27 cellular contexts compared by ENCODE assay signal in genomic region chr15:40254452-40254851, GRCh38. TPM values are rescaled to one million over a fixed set of nuclear protein-coding genes. Genes with fewer than 3 reads are reported as not detected.
"Had no signal": no experiment of that assay in that cellular context is flagged by ENCODE, and none has a peak within 500 bp of the region (broad histone marks: within the 10 kb centered on the region; RNA-seq: fewer than 3 reads in every experiment).

No MANE protein-coding gene starts in this region.

- H3K9me3 Mint-ChIP-seq: activated CD4-positive, alpha-beta memory T cell treated with anti-CD3 and anti-CD28 coated beads, Interleukin-2, amount 10 ng/mL, durations not matched to agents 7 days and 5 days; activated naive CD4-positive, alpha-beta T cell treated with anti-CD3 and anti-CD28 coated beads for 36 hours; activated T-cell treated with anti-CD3 and anti-CD28 coated beads, Interleukin-2, amount 50 U/mL, for 24 hours had no signal

- H3K27ac ChIP-seq: body of pancreas, neural progenitor cell, prostate gland, tibial nerve, uterus had no signal

- DNase-seq: activated CD4-positive, alpha-beta memory T cell treated with anti-CD3 and anti-CD28 coated beads, Interleukin-2, amount 10 ng/mL, durations not matched to agents 7 days and 5 days; activated CD4-positive, alpha-beta T cell treated with anti-CD3 and anti-CD28 coated beads for 48 hours; activated CD4-positive, CD25-positive, alpha-beta regulatory T cell; activated naive CD4-positive, alpha-beta T cell treated with anti-CD3 and anti-CD28 coated beads for 36 hours; activated T-cell treated with anti-CD3 and anti-CD28 coated beads, Interleukin-2, amount 50 U/mL, for 24 hours; body of pancreas; caudate nucleus; foreskin melanocyte; glutamatergic neuron; hypothalamus; stimulated activated CD4-positive, alpha-beta T cell treated with anti-CD3 and anti-CD28 coated beads, Interleukin-2, amount 100 ng/mL, for 24 hours; stimulated activated naive CD4-positive, alpha-beta T cell treated with Interleukin-2 at 50 U/mL for 16 hours; uterus had no signal

- H3K9me3 ChIP-seq: body of pancreas, prostate gland, tibial nerve, uterus had no signal

- H3K4me3 ChIP-seq: body of pancreas, neural progenitor cell, prostate gland, tibial nerve, uterus had no signal

- H3K9ac ChIP-seq: neural progenitor cell had no signal

- H3K27me3 ChIP-seq: body of pancreas, uterus had no signal

- ATAC-seq: body of pancreas, left lobe of liver, right cardiac atrium had no signal

- H3K4me3 Mint-ChIP-seq: activated CD4-positive, alpha-beta memory T cell treated with anti-CD3 and anti-CD28 coated beads, Interleukin-2, amount 10 ng/mL, durations not matched to agents 7 days and 5 days; activated T-cell treated with anti-CD3 and anti-CD28 coated beads, Interleukin-2, amount 50 U/mL, for 24 hours had no signal

- FAIRE-seq: colon, keratinocyte had no signal

- H3K27ac Mint-ChIP-seq: activated CD4-positive, alpha-beta memory T cell treated with anti-CD3 and anti-CD28 coated beads, Interleukin-2, amount 10 ng/mL, durations not matched to agents 7 days and 5 days; activated naive CD4-positive, alpha-beta T cell treated with anti-CD3 and anti-CD28 coated beads for 36 hours; activated T-cell treated with anti-CD3 and anti-CD28 coated beads, Interleukin-2, amount 50 U/mL, for 24 hours; neural progenitor cell had no signal

- H3K36me3 ChIP-seq: neural progenitor cell, prostate gland, tibial nerve, uterus had no signal

RNA-seq across cellular contexts. Expression of gene PAK6, which starts 15.6 kb away (rescaled TPM):
- total RNA-seq: activated naive CD4-positive, alpha-beta T cell treated with anti-CD3 and anti-CD28 coated beads for 36 hours; fibroblast of lung; left lobe of liver; lung microvascular endothelial cell; osteocyte had no signal

RNA-seq across cellular contexts. Expression of gene ANKRD63, which starts 28.4 kb away (rescaled TPM):
- total RNA-seq: activated CD4-positive, alpha-beta memory T cell treated with anti-CD3 and anti-CD28 coated beads, Interleukin-2, amount 10 ng/mL, durations not matched to agents 7 days and 5 days; activated naive CD4-positive, alpha-beta T cell treated with anti-CD3 and anti-CD28 coated beads for 36 hours; body of pancreas; epithelial cell of proximal tubule; fibroblast of lung; left lobe of liver; lung microvascular endothelial cell; myocyte; skeletal muscle tissue; subcutaneous adipose tissue; tibial nerve had no signal
- polyA plus RNA-seq: fibroblast of lung, keratinocyte had no signal
